In genomic region chr3:170816341-170816740, GRCh38 we compare ENCODE assay signal across 24 cellular contexts.
"Had no signal": no experiment of that assay in that cellular context is flagged by ENCODE, and none has a peak within 500 bp of the region (broad histone marks: within the 10 kb centered on the region; RNA-seq: fewer than 3 reads in every experiment).

No MANE protein-coding gene starts in this region.

- H3K36me3 ChIP-seq: left ventricle myocardium inferior, pancreas, prostate gland, stomach, thyroid gland, transverse colon, upper lobe of left lung, vagina had no signal

- ATAC-seq: naive thymus-derived CD8-positive, alpha-beta T cell; right cardiac atrium; sciatic nerve; stimulated activated naive B cell treated with anti-CD40 and anti-IgM and Interleukin-4, amounts not matched to agents 10 μg/mL and 1 μg/mL and 100 μg/mL, for 72 hours; stimulated activated naive CD8-positive, alpha-beta T cell treated with anti-CD3 and anti-CD28 coated beads, Interleukin-15, Interleukin-2, amounts not matched to agents 100 U/mL and 50 U/mL, for 24 hours had no signal

- H3K9me3 ChIP-seq: left ventricle myocardium inferior, pancreas, prostate gland, stomach, testis, thyroid gland, transverse colon, upper lobe of left lung, vagina had no signal

- H3K4me3 ChIP-seq: left ventricle myocardium inferior, lung, pancreas, prostate gland, skin epidermis, stomach, testis, thyroid gland, transverse colon, upper lobe of left lung, vagina had no signal

- H3K27ac ChIP-seq: left ventricle myocardium inferior, pancreas, prostate gland, skin epidermis, stomach, testis, thyroid gland, transverse colon, upper lobe of left lung, vagina had no signal

- H3K4me1 ChIP-seq: left ventricle myocardium inferior, prostate gland had no signal

- H3K27me3 ChIP-seq: pancreas, stomach, testis, thyroid gland, transverse colon, upper lobe of left lung, vagina had no signal

- FAIRE-seq: pancreas had no signal

- DNase-seq: islet precursor cell; left ventricle myocardium inferior; naive thymus-derived CD8-positive, alpha-beta T cell; nucleus accumbens; pancreas; posterior cingulate gyrus; retina; right cardiac atrium; stimulated activated CD4-positive, alpha-beta T cell treated with anti-CD3 and anti-CD28 coated beads, Interleukin-12 subunit alpha, Interleukin-12 subunit beta, amount 100 ng/mL, for 4 hours; stimulated activated CD4-positive, alpha-beta T cell treated with anti-CD3 and anti-CD28 coated beads, Interleukin-15, amount 100 ng/mL, for 24 hours; stimulated activated CD4-positive, alpha-beta T cell treated with anti-CD3 and anti-CD28 coated beads, Interleukin-2, amount 100 ng/mL, for 24 hours; stimulated activated CD4-positive, alpha-beta T cell treated with anti-CD3 and anti-CD28 coated beads, Interleukin-4, amount 100 ng/mL, for 1 hour; stimulated activated naive B cell treated with anti-CD40 and anti-IgM and Interleukin-4, amounts not matched to agents 10 μg/mL and 1 μg/mL and 100 μg/mL, for 72 hours; stimulated activated naive CD8-positive, alpha-beta T cell treated with anti-CD3 and anti-CD28 coated beads, Interleukin-15, Interleukin-2, amounts not matched to agents 100 U/mL and 50 U/mL, for 24 hours; stomach; testis; thyroid gland; transverse colon; upper lobe of left lung had no signal
